In the genomic region with DNA sequence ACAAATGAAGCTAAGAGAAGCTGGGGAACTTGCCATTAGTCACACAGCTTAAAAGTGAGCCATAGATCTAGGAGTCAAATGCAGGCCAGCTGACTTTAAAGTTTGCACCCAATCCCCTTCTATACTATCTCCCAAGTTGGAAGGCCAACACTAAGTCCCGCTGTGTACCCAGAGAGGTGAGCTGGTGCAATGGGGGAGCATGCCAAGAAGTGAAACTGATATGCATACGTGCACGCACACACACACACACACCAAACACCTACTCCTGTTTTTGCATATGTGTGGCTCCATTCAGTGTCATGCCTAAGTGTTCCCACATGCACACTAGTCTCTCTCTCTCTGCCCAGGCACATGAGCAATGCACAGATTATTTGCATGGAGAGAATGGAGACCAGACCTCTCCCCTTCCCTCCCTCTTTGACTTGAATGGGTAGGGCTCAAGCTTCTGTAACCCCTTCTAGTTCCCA, we compare ENCODE assay signal across 11 cellular contexts. TPM values are rescaled to one million over a fixed set of nuclear protein-coding genes. Genes with fewer than 3 reads are reported as not detected.
A peak's percentile ranks its signal among the peaks of the same experiment; 100 is the strongest.
DNase-seq lines count a peak whose midpoint lies in the region; ATAC-seq, FAIRE-seq and TF ChIP-seq lines count a peak whose summit lies in the region.
"Had no signal": no experiment of that assay in that cellular context is flagged by ENCODE, and none has a peak within 500 bp of the region (broad histone marks: within the 10 kb centered on the region; RNA-seq: fewer than 3 reads in every experiment).

No MANE protein-coding gene starts in this region.

- intact Hi-C loops in sigmoid colon (cut with DNase I), result no loop called here
- intact Hi-C loops in activated CD4-positive, alpha-beta T cell treated with anti-CD3 and anti-CD28 coated beads, Interleukin-2, amount 10 ng/mL, durations not matched to agents 24 days and 14 days (cut with micrococcal nuclease), result no loop called here

- TF ChIP-seq EP300 in sigmoid colon (IDR thresholded peaks at IDR 0.05), result no peak

- DNase-seq in GM18507 (ENCODE audit: extremely low spot score, insufficient read length, low read depth) (no peak), sigmoid colon (no peak), NOMO-1 treated with DMSO at 0.1 percent for 48 hours (lab: John Stamatoyannopoulos, UW; ENCODE audit: unreplicated experiment) (no peak)
- DNase-seq in stimulated activated CD8-positive, alpha-beta memory T cell treated with anti-CD3 and anti-CD28 coated beads, Interleukin-4, amount 100 ng/mL, for 48 hours, result no peak
- no peak for DNase-seq in activated CD4-positive, alpha-beta T cell treated with anti-CD3 and anti-CD28 coated beads, Interleukin-2, amount 10 ng/mL, durations not matched to agents 24 days and 14 days
- DNase-seq: dermis blood vessel endothelial cell, IMR-90 had no signal

- WGBS in sigmoid colon, 2 donors, result 68 to 81% methylated on average over 3 of the region's 3 CpGs

- peaks cover 72% of the 10 kb centered on the region for H3K27me3 Mint-ChIP-seq in brain
- H3K27me3 Mint-ChIP-seq in activated CD4-positive, alpha-beta T cell treated with anti-CD3 and anti-CD28 coated beads, Interleukin-2, amount 10 ng/mL, durations not matched to agents 24 days and 14 days, result peaks cover 77% of the 10 kb centered on the region

- H3K27me3 ChIP-seq in sigmoid colon, result peaks cover 10 to 36% (median 30%) of the 10 kb centered on the region in 3 donors

- peak; percentile 97 for FAIRE-seq in GM18507 (lab: Jason Lieb, UNC)

- ATAC-seq in GM21367 (IDR thresholded peaks at IDR 0.05; ENCODE audit: unreplicated experiment), result peak; percentile 55
- peak; percentile 64 for ATAC-seq in HG03108 (IDR thresholded peaks at IDR 0.05; ENCODE audit: unreplicated experiment)
- ATAC-seq: Panc1 had no signal

- no peak for TF ChIP-seq POLR2A in sigmoid colon (IDR thresholded peaks at IDR 0.05)

- TF ChIP-seq CTCF in brain (conservative IDR thresholded peaks at IDR 0.05) (no peak), sigmoid colon (IDR thresholded peaks at IDR 0.05) (no peak)

- H3K4me1 Mint-ChIP-seq in brain, result peaks cover 52% of the 10 kb centered on the region
- H3K4me1 Mint-ChIP-seq in activated CD4-positive, alpha-beta T cell treated with anti-CD3 and anti-CD28 coated beads, Interleukin-2, amount 10 ng/mL, durations not matched to agents 24 days and 14 days, result peaks cover 25% of the 10 kb centered on the region

- no peaks in the 10 kb centered on the region for H3K9me3 ChIP-seq in sigmoid colon

- H3K9me3 Mint-ChIP-seq in brain, result peaks cover 0 to 20% (median 5%) of the 10 kb centered on the region in 5 experiments
- H3K9me3 Mint-ChIP-seq in activated CD4-positive, alpha-beta T cell treated with anti-CD3 and anti-CD28 coated beads, Interleukin-2, amount 10 ng/mL, durations not matched to agents 24 days and 14 days, result no peaks in the 10 kb centered on the region

- peak overlapping the region in 3 of 5 experiments; percentile 3 to 70 (median 36) for H3K4me3 Mint-ChIP-seq in brain
- H3K4me3 Mint-ChIP-seq in activated CD4-positive, alpha-beta T cell treated with anti-CD3 and anti-CD28 coated beads, Interleukin-2, amount 10 ng/mL, durations not matched to agents 24 days and 14 days, result no peak overlapping the region

- no peaks in the 10 kb centered on the region for H3K36me3 ChIP-seq in sigmoid colon

- no peaks in the 10 kb centered on the region for H3K36me3 Mint-ChIP-seq in brain
- no peaks in the 10 kb centered on the region for H3K36me3 Mint-ChIP-seq in activated CD4-positive, alpha-beta T cell treated with anti-CD3 and anti-CD28 coated beads, Interleukin-2, amount 10 ng/mL, durations not matched to agents 24 days and 14 days (ENCODE audit: low read depth)

- H3K27ac Mint-ChIP-seq in brain, result peak overlapping the region; percentile 9 to 85 (median 52)
- no peak overlapping the region for H3K27ac Mint-ChIP-seq in activated CD4-positive, alpha-beta T cell treated with anti-CD3 and anti-CD28 coated beads, Interleukin-2, amount 10 ng/mL, durations not matched to agents 24 days and 14 days

- peaks cover 0 to 16% (median 13%) of the 10 kb centered on the region in 4 donors for H3K4me1 ChIP-seq in sigmoid colon

- H3K4me3 ChIP-seq in sigmoid colon, result no peak overlapping the region

- no peak overlapping the region for H3K27ac ChIP-seq in sigmoid colon

RNA-seq across cellular contexts. Expression of a gene that starts 5.4 kb away (rescaled TPM):
- polyA plus RNA-seq in brain (ENCODE audit: insufficient read depth, low read depth, low replicate concordance), result 0.58 TPM
- total RNA-seq in sigmoid colon, result not detected
- under 1 TPM in 1 of 3 donors, not detected in 2; 0.38 TPM for polyA plus RNA-seq in sigmoid colon
- 0.12 and 0.28 TPM in 2 replicates for total RNA-seq in activated CD4-positive, alpha-beta T cell treated with anti-CD3 and anti-CD28 coated beads, Interleukin-2, amount 10 ng/mL, durations not matched to agents 24 days and 14 days
- total RNA-seq: IMR-90 had no signal
- polyA plus RNA-seq: IMR-90 had no signal

RNA-seq across cellular contexts. Expression of a gene that starts 26.4 kb away (rescaled TPM):
- 0.56 TPM for polyA plus RNA-seq in brain (ENCODE audit: insufficient read depth, low read depth, low replicate concordance)
- total RNA-seq in sigmoid colon, result 1 to 10 TPM; 2.6 to 3.9 (median 3.1) TPM
- 1 to 10 TPM in 1 of 3 donors, not detected in 2; 1.5 TPM for polyA plus RNA-seq in sigmoid colon
- not detected in 2 replicates for total RNA-seq in activated CD4-positive, alpha-beta T cell treated with anti-CD3 and anti-CD28 coated beads, Interleukin-2, amount 10 ng/mL, durations not matched to agents 24 days and 14 days
- total RNA-seq: dermis blood vessel endothelial cell, IMR-90 had no signal
- polyA plus RNA-seq: IMR-90 had no signal

RNA-seq across cellular contexts. Expression of a gene that starts 54.4 kb away (rescaled TPM):
- not detected for polyA plus RNA-seq in brain (ENCODE audit: insufficient read depth, low read depth, low replicate concordance)
- total RNA-seq in sigmoid colon, result not detected
- not detected for polyA plus RNA-seq in sigmoid colon
- total RNA-seq in activated CD4-positive, alpha-beta T cell treated with anti-CD3 and anti-CD28 coated beads, Interleukin-2, amount 10 ng/mL, durations not matched to agents 24 days and 14 days, result not detected in 2 replicates
- total RNA-seq: dermis blood vessel endothelial cell, IMR-90 had no signal
- polyA plus RNA-seq: IMR-90 had no signal
